In genomic region chr2:5535301-5535700, GRCh38 we compare ENCODE assay signal across 23 cellular contexts.
"Had no signal": no experiment of that assay in that cellular context is flagged by ENCODE, and none has a peak within 500 bp of the region (broad histone marks: within the 10 kb centered on the region; RNA-seq: fewer than 3 reads in every experiment).

No MANE protein-coding gene starts in this region.

- DNase-seq: natural killer cell; occipital lobe; ovary; posterior cingulate gyrus; psoas muscle; right cardiac atrium; right lobe of liver; sigmoid colon; small intestine; stimulated activated CD4-positive, alpha-beta T cell treated with anti-CD3 and anti-CD28 coated beads, Interleukin-15, amount 100 ng/mL, for 24 hours; stimulated activated CD4-positive, alpha-beta T cell treated with anti-CD3 and anti-CD28 coated beads, Interleukin-2, amount 100 ng/mL, for 24 hours; stimulated activated CD4-positive, alpha-beta T cell treated with anti-CD3 and anti-CD28 coated beads, Interleukin-2, amount 100 ng/mL, for 48 hours; stimulated activated CD4-positive, alpha-beta T cell treated with anti-CD3 and anti-CD28 coated beads, Interleukin-4, amount 100 ng/mL, for 24 hours; stimulated activated naive B cell treated with anti-CD40 and anti-IgM and Interleukin-4, amounts not matched to agents 10 μg/mL and 1 μg/mL and 100 μg/mL, for 72 hours; stimulated activated naive CD4-positive, alpha-beta T cell treated with Interleukin-2 at 50 U/mL for 16 hours; stomach; thyroid gland; upper lobe of right lung; uterus had no signal

- H3K4me1 ChIP-seq: parathyroid adenoma, psoas muscle, right lobe of liver, stomach, tibial nerve, upper lobe of right lung, uterus had no signal

- H3K9me3 ChIP-seq: ovary, psoas muscle, right lobe of liver, sigmoid colon, stomach, thoracic aorta, thyroid gland, tibial nerve, upper lobe of right lung, uterus had no signal

- H3K27me3 ChIP-seq: neural progenitor cell, ovary, right lobe of liver, sigmoid colon, thyroid gland, tibial nerve, upper lobe of right lung, uterus had no signal

- H3K4me3 ChIP-seq: neural progenitor cell, ovary, psoas muscle, right lobe of liver, sigmoid colon, stomach, thoracic aorta, thyroid gland, tibial nerve, upper lobe of right lung, uterus had no signal

- H3K79me2 ChIP-seq: parathyroid adenoma had no signal

- H3K9ac ChIP-seq: neural progenitor cell, parathyroid adenoma had no signal

- H2AFZ ChIP-seq: neural progenitor cell, parathyroid adenoma had no signal

- H3K27ac ChIP-seq: neural progenitor cell, ovary, parathyroid adenoma, psoas muscle, right lobe of liver, sigmoid colon, stomach, thoracic aorta, thyroid gland, tibial nerve, upper lobe of right lung, uterus had no signal

- H3K4me2 ChIP-seq: neural progenitor cell had no signal

- H3K36me3 ChIP-seq: neural progenitor cell, ovary, right lobe of liver, sigmoid colon, stomach, thoracic aorta, thyroid gland, tibial nerve, upper lobe of right lung, uterus had no signal
